ENCODE assay signal across 1 cellular context in the genomic region with DNA sequence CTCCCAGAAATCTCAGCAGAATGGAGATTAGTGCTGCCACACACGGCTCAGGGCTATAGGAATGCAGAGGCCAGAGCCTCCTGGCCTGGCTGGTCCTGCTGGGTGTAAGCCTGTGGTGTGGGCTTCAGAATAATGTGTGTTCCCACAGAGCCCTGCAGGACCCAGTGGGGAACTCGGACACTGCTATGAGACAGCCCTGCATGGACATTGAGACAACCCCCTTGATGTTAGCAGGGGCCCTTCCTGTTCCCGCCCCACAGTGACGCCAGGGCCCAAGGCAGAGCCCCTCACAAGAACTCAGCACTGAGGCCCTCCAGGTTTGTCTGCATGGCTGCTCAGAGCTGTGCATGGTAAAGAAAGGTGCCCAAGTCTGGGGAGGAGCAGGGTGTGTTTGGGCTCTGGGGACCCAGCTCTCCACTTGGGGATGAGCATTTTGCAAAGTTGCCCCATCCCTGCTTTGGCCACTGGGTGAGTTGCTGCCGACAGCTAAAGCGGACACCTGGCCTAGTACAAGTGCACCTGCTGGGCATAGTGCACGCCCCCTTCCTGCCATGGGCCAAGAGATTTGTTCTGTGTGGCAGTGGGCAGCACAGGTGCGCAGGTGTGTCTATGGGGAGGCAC.
TF ChIP-seq lines count a peak whose summit lies in the region.

No MANE protein-coding gene starts in this region.

TF ChIP-seq in H1, 55 proteins besides CTCF, POLR2A, EP300 and RAD21:
- no peak for TF ChIP-seq HDAC6 (IDR thresholded peaks at IDR 0.05; ENCODE audit: low read depth, low read length)
- TF ChIP-seq POU5F1 (IDR thresholded peaks at IDR 0.05; ENCODE audit: low read depth, low read length), result no peak
- TF ChIP-seq KDM4A (IDR thresholded peaks at IDR 0.05; ENCODE audit: low read depth, low read length, severe bottlenecking), result no peak
- TF ChIP-seq POLR2AphosphoS5 (IDR thresholded peaks at IDR 0.05; ENCODE audit: low read depth, low read length), result no peak
- TF ChIP-seq SIRT6 (IDR thresholded peaks at IDR 0.05; ENCODE audit: low read length), result no peak
- no peak for TF ChIP-seq CTBP2 (IDR thresholded peaks at IDR 0.05; ENCODE audit: borderline replicate concordance, insufficient read depth, insufficient read length, low read length)
- TF ChIP-seq SP1 (IDR thresholded peaks at IDR 0.05; ENCODE audit: low read depth, low read length), result no peak
- TF ChIP-seq, protein P1, sequence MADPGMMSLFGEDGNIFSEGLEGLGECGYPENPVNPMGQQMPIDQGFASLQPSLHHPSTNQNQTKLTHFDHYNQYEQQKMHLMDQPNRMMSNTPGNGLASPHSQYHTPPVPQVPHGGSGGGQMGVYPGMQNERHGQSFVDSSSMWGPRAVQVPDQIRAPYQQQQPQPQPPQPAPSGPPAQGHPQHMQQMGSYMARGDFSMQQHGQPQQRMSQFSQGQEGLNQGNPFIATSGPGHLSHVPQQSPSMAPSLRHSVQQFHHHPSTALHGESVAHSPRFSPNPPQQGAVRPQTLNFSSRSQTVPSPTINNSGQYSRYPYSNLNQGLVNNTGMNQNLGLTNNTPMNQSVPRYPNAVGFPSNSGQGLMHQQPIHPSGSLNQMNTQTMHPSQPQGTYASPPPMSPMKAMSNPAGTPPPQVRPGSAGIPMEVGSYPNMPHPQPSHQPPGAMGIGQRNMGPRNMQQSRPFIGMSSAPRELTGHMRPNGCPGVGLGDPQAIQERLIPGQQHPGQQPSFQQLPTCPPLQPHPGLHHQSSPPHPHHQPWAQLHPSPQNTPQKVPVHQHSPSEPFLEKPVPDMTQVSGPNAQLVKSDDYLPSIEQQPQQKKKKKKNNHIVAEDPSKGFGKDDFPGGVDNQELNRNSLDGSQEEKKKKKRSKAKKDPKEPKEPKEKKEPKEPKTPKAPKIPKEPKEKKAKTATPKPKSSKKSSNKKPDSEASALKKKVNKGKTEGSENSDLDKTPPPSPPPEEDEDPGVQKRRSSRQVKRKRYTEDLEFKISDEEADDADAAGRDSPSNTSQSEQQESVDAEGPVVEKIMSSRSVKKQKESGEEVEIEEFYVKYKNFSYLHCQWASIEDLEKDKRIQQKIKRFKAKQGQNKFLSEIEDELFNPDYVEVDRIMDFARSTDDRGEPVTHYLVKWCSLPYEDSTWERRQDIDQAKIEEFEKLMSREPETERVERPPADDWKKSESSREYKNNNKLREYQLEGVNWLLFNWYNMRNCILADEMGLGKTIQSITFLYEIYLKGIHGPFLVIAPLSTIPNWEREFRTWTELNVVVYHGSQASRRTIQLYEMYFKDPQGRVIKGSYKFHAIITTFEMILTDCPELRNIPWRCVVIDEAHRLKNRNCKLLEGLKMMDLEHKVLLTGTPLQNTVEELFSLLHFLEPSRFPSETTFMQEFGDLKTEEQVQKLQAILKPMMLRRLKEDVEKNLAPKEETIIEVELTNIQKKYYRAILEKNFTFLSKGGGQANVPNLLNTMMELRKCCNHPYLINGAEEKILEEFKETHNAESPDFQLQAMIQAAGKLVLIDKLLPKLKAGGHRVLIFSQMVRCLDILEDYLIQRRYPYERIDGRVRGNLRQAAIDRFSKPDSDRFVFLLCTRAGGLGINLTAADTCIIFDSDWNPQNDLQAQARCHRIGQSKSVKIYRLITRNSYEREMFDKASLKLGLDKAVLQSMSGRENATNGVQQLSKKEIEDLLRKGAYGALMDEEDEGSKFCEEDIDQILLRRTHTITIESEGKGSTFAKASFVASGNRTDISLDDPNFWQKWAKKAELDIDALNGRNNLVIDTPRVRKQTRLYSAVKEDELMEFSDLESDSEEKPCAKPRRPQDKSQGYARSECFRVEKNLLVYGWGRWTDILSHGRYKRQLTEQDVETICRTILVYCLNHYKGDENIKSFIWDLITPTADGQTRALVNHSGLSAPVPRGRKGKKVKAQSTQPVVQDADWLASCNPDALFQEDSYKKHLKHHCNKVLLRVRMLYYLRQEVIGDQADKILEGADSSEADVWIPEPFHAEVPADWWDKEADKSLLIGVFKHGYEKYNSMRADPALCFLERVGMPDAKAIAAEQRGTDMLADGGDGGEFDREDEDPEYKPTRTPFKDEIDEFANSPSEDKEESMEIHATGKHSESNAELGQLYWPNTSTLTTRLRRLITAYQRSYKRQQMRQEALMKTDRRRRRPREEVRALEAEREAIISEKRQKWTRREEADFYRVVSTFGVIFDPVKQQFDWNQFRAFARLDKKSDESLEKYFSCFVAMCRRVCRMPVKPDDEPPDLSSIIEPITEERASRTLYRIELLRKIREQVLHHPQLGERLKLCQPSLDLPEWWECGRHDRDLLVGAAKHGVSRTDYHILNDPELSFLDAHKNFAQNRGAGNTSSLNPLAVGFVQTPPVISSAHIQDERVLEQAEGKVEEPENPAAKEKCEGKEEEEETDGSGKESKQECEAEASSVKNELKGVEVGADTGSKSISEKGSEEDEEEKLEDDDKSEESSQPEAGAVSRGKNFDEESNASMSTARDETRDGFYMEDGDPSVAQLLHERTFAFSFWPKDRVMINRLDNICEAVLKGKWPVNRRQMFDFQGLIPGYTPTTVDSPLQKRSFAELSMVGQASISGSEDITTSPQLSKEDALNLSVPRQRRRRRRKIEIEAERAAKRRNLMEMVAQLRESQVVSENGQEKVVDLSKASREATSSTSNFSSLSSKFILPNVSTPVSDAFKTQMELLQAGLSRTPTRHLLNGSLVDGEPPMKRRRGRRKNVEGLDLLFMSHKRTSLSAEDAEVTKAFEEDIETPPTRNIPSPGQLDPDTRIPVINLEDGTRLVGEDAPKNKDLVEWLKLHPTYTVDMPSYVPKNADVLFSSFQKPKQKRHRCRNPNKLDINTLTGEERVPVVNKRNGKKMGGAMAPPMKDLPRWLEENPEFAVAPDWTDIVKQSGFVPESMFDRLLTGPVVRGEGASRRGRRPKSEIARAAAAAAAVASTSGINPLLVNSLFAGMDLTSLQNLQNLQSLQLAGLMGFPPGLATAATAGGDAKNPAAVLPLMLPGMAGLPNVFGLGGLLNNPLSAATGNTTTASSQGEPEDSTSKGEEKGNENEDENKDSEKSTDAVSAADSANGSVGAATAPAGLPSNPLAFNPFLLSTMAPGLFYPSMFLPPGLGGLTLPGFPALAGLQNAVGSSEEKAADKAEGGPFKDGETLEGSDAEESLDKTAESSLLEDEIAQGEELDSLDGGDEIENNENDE (IDR thresholded peaks at IDR 0.05; ENCODE audit: insufficient replicate concordance, low read length), result no peak
- no peak for TF ChIP-seq SP4 (IDR thresholded peaks at IDR 0.05; ENCODE audit: low read length)
- no peak for TF ChIP-seq TAF1 (IDR thresholded peaks at IDR 0.05; ENCODE audit: low read depth, low read length)
